In genomic region chr3:166123576-166123975, GRCh38 we compare ENCODE assay signal across 24 cellular contexts.
DNase-seq lines count a peak whose midpoint lies in the region; ATAC-seq and TF ChIP-seq lines count a peak whose summit lies in the region.
"Had no signal": no experiment of that assay in that cellular context is flagged by ENCODE, and none has a peak within 500 bp of the region (broad histone marks: within the 10 kb centered on the region; RNA-seq: fewer than 3 reads in every experiment).

No MANE protein-coding gene starts in this region.

- no peak overlapping the region for H2BK5ac ChIP-seq in mesendoderm (ENCODE audit: low read length)

- no peaks in the 10 kb centered on the region for H3K9me3 ChIP-seq in SK-N-MC (ENCODE audit: low read depth, low read length)
- no peaks in the 10 kb centered on the region for H3K9me3 ChIP-seq in fibroblast of lung (ENCODE audit: control insufficient read depth, insufficient read depth, low read depth, low read length)
- H3K9me3 ChIP-seq: gastrocnemius medialis, right atrium auricular region, tibial artery had no signal

- no peak overlapping the region for H4K5ac ChIP-seq in mesendoderm (ENCODE audit: low read length)

- H2AFZ ChIP-seq in fibroblast of lung (ENCODE audit: low read length), result no peak overlapping the region

- peak overlapping the region; percentile 30 for H3K4me3 ChIP-seq in SK-N-MC
- H3K4me3 ChIP-seq in fibroblast of lung (replicated peaks in 1 of 4; ENCODE audit: control extremely low read depth in 1 of 4, insufficient read depth in 1 of 4, low read depth in 3 of 4, low read length in 4 of 4), result no peak overlapping the region
- no peak overlapping the region for H3K4me3 ChIP-seq in mesendoderm (ENCODE audit: low read length)
- H3K4me3 ChIP-seq: cardiac muscle cell, gastrocnemius medialis, right atrium auricular region, tibial artery had no signal

- H2AK5ac ChIP-seq in mesendoderm (ENCODE audit: low read length), result no peak overlapping the region

- H3K4me1 ChIP-seq in fibroblast of lung (ENCODE audit: control insufficient read depth, extremely low read depth, insufficient read depth, low read length) (no peaks in the 10 kb centered on the region), mesendoderm (ENCODE audit: control insufficient read depth, low read depth, low read length) (no peaks in the 10 kb centered on the region)
- H3K4me1 ChIP-seq: gastrocnemius medialis, right atrium auricular region, tibial artery had no signal

- H3K56ac ChIP-seq in mesendoderm (ENCODE audit: low read length), result no peak overlapping the region

- no peak overlapping the region for H3K4me2 ChIP-seq in fibroblast of lung (ENCODE audit: extremely low read depth, insufficient read depth, low read length)
- H3K4me2 ChIP-seq in mesendoderm (ENCODE audit: low read length), result no peak overlapping the region

- H3K79me1 ChIP-seq in mesendoderm (ENCODE audit: low read length), result no peaks in the 10 kb centered on the region

- no peaks in the 10 kb centered on the region for H4K20me1 ChIP-seq in fibroblast of lung (ENCODE audit: control insufficient read depth, extremely low read depth, insufficient read depth, low read length)

- H3K27ac ChIP-seq in SK-N-MC (peak overlapping the region; percentile 77), fibroblast of lung (ENCODE audit: insufficient read depth, low read length) (no peak overlapping the region), mesendoderm (ENCODE audit: low read depth, low read length) (no peak overlapping the region)
- H3K27ac ChIP-seq: cardiac muscle cell, gastrocnemius medialis, right atrium auricular region, tibial artery had no signal

- H3K36me3 ChIP-seq in SK-N-MC (ENCODE audit: insufficient read depth, low read length) (no peaks in the 10 kb centered on the region), fibroblast of lung (ENCODE audit: control insufficient read depth, insufficient read depth, low read length) (no peaks in the 10 kb centered on the region), mesendoderm (ENCODE audit: control insufficient read depth, insufficient read depth, low read length) (no peaks in the 10 kb centered on the region)
- H3K36me3 ChIP-seq: cardiac muscle cell, gastrocnemius medialis, right atrium auricular region, tibial artery had no signal

- no peak for TF ChIP-seq CTCF in fibroblast of lung (conservative IDR thresholded peaks at IDR 0.05 in 1 of 2, IDR thresholded peaks at IDR 0.05 in 1 of 2; ENCODE audit: low read depth in 1 of 2, low read length in 2 of 2)

- no peak overlapping the region for H2BK15ac ChIP-seq in mesendoderm (replicated peaks; ENCODE audit: low read depth)

- H2BK120ac ChIP-seq in mesendoderm (ENCODE audit: low read depth, low read length), result no peak overlapping the region

- DNase-seq in HT1080 (ENCODE audit: low read depth), result peak; percentile 68
- peak; percentile 87 for DNase-seq in SK-N-MC (ENCODE audit: low read depth, low spot score)
- peak; percentile 2 to 58 for DNase-seq in fibroblast of lung (ENCODE audit: low read depth in 2 of 2)
- DNase-seq in mesendoderm, result peak; percentile 1
- DNase-seq in superior temporal gyrus (ENCODE audit: extremely low spot score), result no peak
- no peak for DNase-seq in NCI-H1105 (lab: John Stamatoyannopoulos, UW)
- DNase-seq in cortex of kidney (lab: John Stamatoyannopoulos, UW), result no peak
- DNase-seq: activated B cell treated with CpG ODN at 0.5 μM for 24 hours; activated CD4-positive, alpha-beta T cell treated with anti-CD3 and anti-CD28 coated beads, Interleukin-2, amount 50 U/mL, for 48 hours; activated effector memory CD4-positive, alpha-beta T cell treated with anti-CD3 and anti-CD28 coated beads, Interleukin-2, amount 50 U/mL, for 16 hours; activated naive CD8-positive, alpha-beta T cell treated with anti-CD3 and anti-CD28 coated beads, Interleukin-2, amount 50 U/mL, for 24 hours; CD8-positive, alpha-beta T cell; gastrocnemius medialis; kidney glomerular epithelial cell; naive thymus-derived CD8-positive, alpha-beta T cell; NCI-H1105 treated with DMSO at 0.1 percent for 48 hours; NCI-H2081 treated with DMSO at 0.1 percent for 48 hours; NCI-H510A; stimulated activated CD4-positive, alpha-beta T cell treated with anti-CD3 and anti-CD28 coated beads, Interleukin-4, amount 100 ng/mL, for 4 hours; stimulated activated naive CD8-positive, alpha-beta T cell treated with anti-CD3 and anti-CD28 coated beads, Interleukin-15, Interleukin-2, amounts not matched to agents 100 U/mL and 50 U/mL, for 24 hours; tibial artery had no signal

- no peak overlapping the region for H3K4ac ChIP-seq in mesendoderm (ENCODE audit: low read depth, low read length)

- H3K27me3 ChIP-seq in fibroblast of lung (ENCODE audit: control insufficient read depth, insufficient read depth, low read length), result no peaks in the 10 kb centered on the region
- no peaks in the 10 kb centered on the region for H3K27me3 ChIP-seq in mesendoderm (ENCODE audit: insufficient read depth, low read length, poor library complexity)
- H3K27me3 ChIP-seq: cardiac muscle cell, gastrocnemius medialis, right atrium auricular region, tibial artery had no signal

- H3K79me2 ChIP-seq in fibroblast of lung (ENCODE audit: control insufficient read depth, insufficient read depth, low read length), result no peaks in the 10 kb centered on the region
- H3K79me2 ChIP-seq in mesendoderm (ENCODE audit: control insufficient read depth, insufficient read depth, low read length), result no peaks in the 10 kb centered on the region

- H3K9ac ChIP-seq in SK-N-MC (ENCODE audit: insufficient read length) (no peak overlapping the region), fibroblast of lung (ENCODE audit: insufficient read depth, low read length) (no peak overlapping the region), mesendoderm (ENCODE audit: low read length) (no peak overlapping the region)

- no peak overlapping the region for H3K23ac ChIP-seq in mesendoderm (ENCODE audit: low read length)

- no peak for ATAC-seq in GM21367 (IDR thresholded peaks at IDR 0.05; ENCODE audit: unreplicated experiment)
- ATAC-seq: activated naive CD8-positive, alpha-beta T cell treated with anti-CD3 and anti-CD28 coated beads, Interleukin-2, amount 50 U/mL, for 24 hours; CD8-positive, alpha-beta T cell; gastrocnemius medialis; naive thymus-derived CD8-positive, alpha-beta T cell; stimulated activated naive CD8-positive, alpha-beta T cell treated with anti-CD3 and anti-CD28 coated beads, Interleukin-15, Interleukin-2, amounts not matched to agents 100 U/mL and 50 U/mL, for 24 hours had no signal

- no peak overlapping the region for H4K8ac ChIP-seq in mesendoderm (ENCODE audit: low read depth, low read length)

- no peak overlapping the region for H3K18ac ChIP-seq in mesendoderm (ENCODE audit: low read length)

Comparison
In these comparisons a context has a peak if more than half of its experiments do, and no peak if none do; other contexts are left out.
1. DNase-seq: peak in HT1080 (single experiment), SK-N-MC (single experiment), fibroblast of lung (2 of 2) and mesendoderm (single experiment); none in superior temporal gyrus (single experiment), NCI-H1105 (single experiment) and cortex of kidney (single experiment).